1 cellular context compared by ENCODE assay signal in genomic region chr10:124093076-124093773, GRCh38.
A peak's percentile ranks its signal among the peaks of the same experiment; 100 is the strongest.
TF ChIP-seq lines count a peak whose summit lies in the region.

A gene with protein sequence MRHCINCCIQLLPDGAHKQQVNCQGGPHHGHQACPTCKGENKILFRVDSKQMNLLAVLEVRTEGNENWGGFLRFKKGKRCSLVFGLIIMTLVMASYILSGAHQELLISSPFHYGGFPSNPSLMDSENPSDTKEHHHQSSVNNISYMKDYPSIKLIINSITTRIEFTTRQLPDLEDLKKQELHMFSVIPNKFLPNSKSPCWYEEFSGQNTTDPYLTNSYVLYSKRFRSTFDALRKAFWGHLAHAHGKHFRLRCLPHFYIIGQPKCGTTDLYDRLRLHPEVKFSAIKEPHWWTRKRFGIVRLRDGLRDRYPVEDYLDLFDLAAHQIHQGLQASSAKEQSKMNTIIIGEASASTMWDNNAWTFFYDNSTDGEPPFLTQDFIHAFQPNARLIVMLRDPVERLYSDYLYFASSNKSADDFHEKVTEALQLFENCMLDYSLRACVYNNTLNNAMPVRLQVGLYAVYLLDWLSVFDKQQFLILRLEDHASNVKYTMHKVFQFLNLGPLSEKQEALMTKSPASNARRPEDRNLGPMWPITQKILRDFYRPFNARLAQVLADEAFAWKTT (minus strand): TSS chr10:124093598. CDS start chr10:124046212, 47,386 bp downstream.

TF ChIP-seq in HepG2, 621 proteins besides CTCF, POLR2A, EP300 and RAD21 (continued from another document and continues in another):
- no peak for TF ChIP-seq ZNF761 (CRISPR knock-in tag; conservative IDR thresholded peaks at IDR 0.05)
- TF ChIP-seq ZNF672 (CRISPR knock-in tag; IDR thresholded peaks at IDR 0.05), result no peak; the same call in 1 of the 2 replicates
- TF ChIP-seq KAT8 (CRISPR knock-in tag; IDR thresholded peaks at IDR 0.05), result no peak
- TF ChIP-seq ZNF660 (CRISPR knock-in tag; IDR thresholded peaks at IDR 0.05; ENCODE audit: borderline replicate concordance, low read depth), result no peak
- TF ChIP-seq SSRP1 (CRISPR knock-in tag; IDR thresholded peaks at IDR 0.05), result no peak
- TF ChIP-seq ZNF563 (CRISPR knock-in tag; IDR thresholded peaks at IDR 0.05), result no peak
- no peak for TF ChIP-seq ZNF430 (CRISPR knock-in tag; IDR thresholded peaks at IDR 0.05)
- no peak for TF ChIP-seq E2F5 (CRISPR knock-in tag; conservative IDR thresholded peaks at IDR 0.05)
- no peak for TF ChIP-seq SMC3 (IDR thresholded peaks at IDR 0.05; ENCODE audit: low read length)
- TF ChIP-seq ZNF337 (CRISPR knock-in tag; IDR thresholded peaks at IDR 0.05; ENCODE audit: borderline replicate concordance, low read depth), result 0 out of 2 replicates have a peak, but pooled peaks have one; percentile 29
- TF ChIP-seq ATRX (CRISPR knock-in tag; IDR thresholded peaks at IDR 0.05; ENCODE audit: borderline replicate concordance), result no peak
- TF ChIP-seq ZNF367 (CRISPR knock-in tag; IDR thresholded peaks at IDR 0.05; ENCODE audit: borderline replicate concordance), result no peak
- no peak for TF ChIP-seq ZNF713 (CRISPR knock-in tag; IDR thresholded peaks at IDR 0.05)
- TF ChIP-seq, protein P1, sequence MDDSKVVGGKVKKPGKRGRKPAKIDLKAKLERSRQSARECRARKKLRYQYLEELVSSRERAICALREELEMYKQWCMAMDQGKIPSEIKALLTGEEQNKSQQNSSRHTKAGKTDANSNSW (CRISPR knock-in tag; IDR thresholded peaks at IDR 0.05; ENCODE audit: borderline replicate concordance), result no peak; the same call in 1 of the 2 replicates
- TF ChIP-seq, protein P2, sequence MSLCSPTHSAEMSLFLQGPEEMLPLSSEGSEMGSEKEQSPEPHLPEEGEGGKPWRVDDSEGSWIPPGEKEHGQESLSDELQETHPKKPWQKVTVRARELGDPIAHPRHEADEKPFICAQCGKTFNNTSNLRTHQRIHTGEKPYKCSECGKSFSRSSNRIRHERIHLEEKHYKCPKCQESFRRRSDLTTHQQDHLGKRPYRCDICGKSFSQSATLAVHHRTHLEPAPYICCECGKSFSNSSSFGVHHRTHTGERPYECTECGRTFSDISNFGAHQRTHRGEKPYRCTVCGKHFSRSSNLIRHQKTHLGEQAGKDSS (CRISPR knock-in tag; IDR thresholded peaks at IDR 0.05; ENCODE audit: borderline replicate concordance, low read depth), result peak; percentile 32; the same call in 1 of the 2 replicates
- TF ChIP-seq ZNF782 (CRISPR knock-in tag; IDR thresholded peaks at IDR 0.05; ENCODE audit: borderline replicate concordance), result no peak
- no peak for TF ChIP-seq ZNF142 (CRISPR knock-in tag; IDR thresholded peaks at IDR 0.05)
- TF ChIP-seq HMG20B (CRISPR knock-in tag; conservative IDR thresholded peaks at IDR 0.05), result peak; percentile 51; the same call in 1 of the 2 replicates
- TF ChIP-seq, protein P3, sequence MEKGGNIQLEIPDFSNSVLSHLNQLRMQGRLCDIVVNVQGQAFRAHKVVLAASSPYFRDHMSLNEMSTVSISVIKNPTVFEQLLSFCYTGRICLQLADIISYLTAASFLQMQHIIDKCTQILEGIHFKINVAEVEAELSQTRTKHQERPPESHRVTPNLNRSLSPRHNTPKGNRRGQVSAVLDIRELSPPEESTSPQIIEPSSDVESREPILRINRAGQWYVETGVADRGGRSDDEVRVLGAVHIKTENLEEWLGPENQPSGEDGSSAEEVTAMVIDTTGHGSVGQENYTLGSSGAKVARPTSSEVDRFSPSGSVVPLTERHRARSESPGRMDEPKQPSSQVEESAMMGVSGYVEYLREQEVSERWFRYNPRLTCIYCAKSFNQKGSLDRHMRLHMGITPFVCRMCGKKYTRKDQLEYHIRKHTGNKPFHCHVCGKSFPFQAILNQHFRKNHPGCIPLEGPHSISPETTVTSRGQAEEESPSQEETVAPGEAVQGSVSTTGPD (CRISPR knock-in tag; IDR thresholded peaks at IDR 0.05), result no peak
- TF ChIP-seq REPIN1 (CRISPR knock-in tag; IDR thresholded peaks at IDR 0.05; ENCODE audit: borderline replicate concordance, low read depth), result no peak
- 0 out of 2 replicates have a peak, but pooled peaks have one; percentile 14 for TF ChIP-seq THAP11 (CRISPR knock-in tag; IDR thresholded peaks at IDR 0.05)
- TF ChIP-seq ZNF383 (CRISPR knock-in tag; IDR thresholded peaks at IDR 0.05; ENCODE audit: borderline replicate concordance), result no peak
- no peak for TF ChIP-seq MED13 (CRISPR knock-in tag; IDR thresholded peaks at IDR 0.05)
- TF ChIP-seq, protein P4, sequence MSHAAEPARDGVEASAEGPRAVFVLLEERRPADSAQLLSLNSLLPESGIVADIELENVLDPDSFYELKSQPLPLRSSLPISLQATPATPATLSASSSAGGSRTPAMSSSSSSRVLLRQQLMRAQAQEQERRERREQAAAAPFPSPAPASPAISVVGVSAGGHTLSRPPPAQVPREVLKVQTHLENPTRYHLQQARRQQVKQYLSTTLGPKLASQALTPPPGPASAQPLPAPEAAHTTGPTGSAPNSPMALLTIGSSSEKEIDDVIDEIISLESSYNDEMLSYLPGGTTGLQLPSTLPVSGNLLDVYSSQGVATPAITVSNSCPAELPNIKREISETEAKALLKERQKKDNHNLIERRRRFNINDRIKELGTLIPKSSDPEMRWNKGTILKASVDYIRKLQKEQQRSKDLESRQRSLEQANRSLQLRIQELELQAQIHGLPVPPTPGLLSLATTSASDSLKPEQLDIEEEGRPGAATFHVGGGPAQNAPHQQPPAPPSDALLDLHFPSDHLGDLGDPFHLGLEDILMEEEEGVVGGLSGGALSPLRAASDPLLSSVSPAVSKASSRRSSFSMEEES (CRISPR knock-in tag; IDR thresholded peaks at IDR 0.05), result peak; percentile 60; the same call in 1 of the 2 replicates
- TF ChIP-seq NR2F2 (IDR thresholded peaks at IDR 0.05; ENCODE audit: borderline replicate concordance, low read depth), result peak; percentile 29; the same call in 1 of the 2 replicates
- no peak for TF ChIP-seq ELF3 (CRISPR knock-in tag; IDR thresholded peaks at IDR 0.05)
- no peak for TF ChIP-seq DMTF1 (CRISPR knock-in tag; IDR thresholded peaks at IDR 0.05)
- TF ChIP-seq SMAD9 (CRISPR knock-in tag; IDR thresholded peaks at IDR 0.05), result no peak
- TF ChIP-seq PHB2 (IDR thresholded peaks at IDR 0.05; ENCODE audit: partially characterized antibody), result no peak
- TF ChIP-seq, protein P5, sequence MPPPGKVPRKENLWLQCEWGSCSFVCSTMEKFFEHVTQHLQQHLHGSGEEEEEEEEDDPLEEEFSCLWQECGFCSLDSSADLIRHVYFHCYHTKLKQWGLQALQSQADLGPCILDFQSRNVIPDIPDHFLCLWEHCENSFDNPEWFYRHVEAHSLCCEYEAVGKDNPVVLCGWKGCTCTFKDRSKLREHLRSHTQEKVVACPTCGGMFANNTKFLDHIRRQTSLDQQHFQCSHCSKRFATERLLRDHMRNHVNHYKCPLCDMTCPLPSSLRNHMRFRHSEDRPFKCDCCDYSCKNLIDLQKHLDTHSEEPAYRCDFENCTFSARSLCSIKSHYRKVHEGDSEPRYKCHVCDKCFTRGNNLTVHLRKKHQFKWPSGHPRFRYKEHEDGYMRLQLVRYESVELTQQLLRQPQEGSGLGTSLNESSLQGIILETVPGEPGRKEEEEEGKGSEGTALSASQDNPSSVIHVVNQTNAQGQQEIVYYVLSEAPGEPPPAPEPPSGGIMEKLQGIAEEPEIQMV (CRISPR knock-in tag; IDR thresholded peaks at IDR 0.05; ENCODE audit: low read depth), result no peak
- no peak; the same call in 1 of the 2 replicates for TF ChIP-seq PAXIP1 (CRISPR knock-in tag; conservative IDR thresholded peaks at IDR 0.05)
